In genomic region chr15:99165020-99165790, GRCh38 we compare ENCODE assay signal across 18 cellular contexts.
DNase-seq lines count a peak whose midpoint lies in the region; TF ChIP-seq lines count a peak whose summit lies in the region.
"Had no signal": no experiment of that assay in that cellular context is flagged by ENCODE, and none has a peak within 500 bp of the region (broad histone marks: within the 10 kb centered on the region; RNA-seq: fewer than 3 reads in every experiment).

No MANE protein-coding gene starts in this region.

- TF ChIP-seq CTCF in HEK293 (tag by site-specific recombination; IDR thresholded peaks at IDR 0.05) (no peak), esophagus muscularis mucosa (IDR thresholded peaks at IDR 0.05) (no peak), osteocyte (IDR thresholded peaks at IDR 0.05) (no peak), osteoblast (IDR thresholded peaks at IDR 0.05; ENCODE audit: extremely low read depth, low read depth, low read length) (no peak), progenitor cell of endocrine pancreas (IDR thresholded peaks at IDR 0.05; ENCODE audit: unreplicated experiment) (no peak)

- H3K27ac Mint-ChIP-seq in osteocyte (ENCODE audit: unreplicated experiment) (no peak overlapping the region), progenitor cell of endocrine pancreas (no peak overlapping the region)
- H3K27ac Mint-ChIP-seq: CD4-positive, alpha-beta T cell had no signal

- no peak overlapping the region for H3K4me3 ChIP-seq in HEK293 (ENCODE audit: low read depth, low read length)
- no peak overlapping the region for H3K4me3 ChIP-seq in esophagus muscularis mucosa
- H3K4me3 ChIP-seq in stomach smooth muscle (ENCODE audit: low read length in 2 of 2), result no peak overlapping the region
- H3K4me3 ChIP-seq in osteoblast (ENCODE audit: insufficient read depth, low read length), result no peak overlapping the region
- H3K4me3 ChIP-seq: BLaER1 treated with 17β-estradiol and CSF1 and Interleukin-3, amounts not matched to agents 10 nM and 100 nM; SJSA1 had no signal

- H3K4me1 Mint-ChIP-seq in osteocyte (ENCODE audit: unreplicated experiment), result peaks cover 2% of the 10 kb centered on the region
- H3K4me1 Mint-ChIP-seq in progenitor cell of endocrine pancreas (ENCODE audit: low read depth), result no peaks in the 10 kb centered on the region

- no peak overlapping the region for H3K27ac ChIP-seq in HEK293 (ENCODE audit: extremely low read depth, low read depth, low read length)
- peak overlapping the region; percentile 95 to 99 (median 98) for H3K27ac ChIP-seq in esophagus muscularis mucosa (replicated peaks in 1 of 4)
- peak overlapping the region; percentile 58 for H3K27ac ChIP-seq in stomach smooth muscle (ENCODE audit: low read length)
- no peak overlapping the region for H3K27ac ChIP-seq in osteoblast (ENCODE audit: low read depth, low read length)
- H3K27ac ChIP-seq: BLaER1 treated with 17β-estradiol and CSF1 and Interleukin-3, amounts not matched to agents 10 nM and 100 nM; SJSA1 had no signal

- peaks cover 23% of the 10 kb centered on the region for H3K36me3 Mint-ChIP-seq in osteocyte (ENCODE audit: unreplicated experiment)
- peaks cover 7% of the 10 kb centered on the region for H3K36me3 Mint-ChIP-seq in progenitor cell of endocrine pancreas (ENCODE audit: insufficient read depth)

- H3K9me3 Mint-ChIP-seq in osteocyte (ENCODE audit: unreplicated experiment) (no peaks in the 10 kb centered on the region), progenitor cell of endocrine pancreas (ENCODE audit: low read depth) (no peaks in the 10 kb centered on the region)
- H3K9me3 Mint-ChIP-seq: CD4-positive, alpha-beta T cell had no signal

- TF ChIP-seq POLR2A in esophagus muscularis mucosa (IDR thresholded peaks at IDR 0.05; ENCODE audit: low read depth), result no peak

- no peak overlapping the region for H3K9ac ChIP-seq in stomach smooth muscle (ENCODE audit: low read length in 2 of 2)
- H3K9ac ChIP-seq: BLaER1 treated with 17β-estradiol and CSF1 and Interleukin-3, amounts not matched to agents 10 nM and 100 nM had no signal

- H3K4me2 ChIP-seq in osteoblast (ENCODE audit: insufficient read depth, low read length), result no peak overlapping the region
- H3K4me2 ChIP-seq: BLaER1 treated with 17β-estradiol and CSF1 and Interleukin-3, amounts not matched to agents 10 nM and 100 nM had no signal

- H3K4me3 Mint-ChIP-seq in osteocyte (ENCODE audit: unreplicated experiment) (no peak overlapping the region), progenitor cell of endocrine pancreas (ENCODE audit: low read depth) (no peak overlapping the region)
- H3K4me3 Mint-ChIP-seq: CD4-positive, alpha-beta T cell had no signal

- POLR2A ChIA-PET in HEK293 (lab: Yijun Ruan, JAX), result interaction anchor here (0.5 kb wide), 1 partner anchor 8 kb away, joined by 6 read pairs; no protein-coding TSS in a partner anchor

- TF ChIP-seq EP300 in esophagus muscularis mucosa (IDR thresholded peaks at IDR 0.05), result no peak

- peaks cover 10 to 23% of the 10 kb centered on the region in 2 experiments; a peak in 2 of 3 replicates for H3K36me3 ChIP-seq in HEK293 (ENCODE audit: control insufficient read depth in 2 of 2, insufficient read depth in 1 of 2, low read length in 2 of 2)
- H3K36me3 ChIP-seq in esophagus muscularis mucosa, result peaks cover 0 to 31% (median 12%) of the 10 kb centered on the region in 4 donors
- peaks cover 0 to 3% of the 10 kb centered on the region in 2 donors for H3K36me3 ChIP-seq in stomach smooth muscle (ENCODE audit: control insufficient read depth in 2 of 2, insufficient read depth in 2 of 2, low read length in 2 of 2)
- no peaks in the 10 kb centered on the region for H3K36me3 ChIP-seq in osteoblast (ENCODE audit: insufficient read depth, low read length)
- H3K36me3 ChIP-seq: BLaER1 treated with 17β-estradiol and CSF1 and Interleukin-3, amounts not matched to agents 10 nM and 100 nM had no signal

- H2AFZ ChIP-seq in osteoblast (ENCODE audit: low read length), result no peak overlapping the region

- 89% methylated on average over 3 of the region's 3 CpGs for WGBS in esophagus muscularis mucosa

- intact Hi-C loops in esophagus muscularis mucosa (cut with DNase I), result no loop called here

- H3K4me1 ChIP-seq in HEK293 (ENCODE audit: control insufficient read depth, insufficient read depth, low read length) (no peaks in the 10 kb centered on the region), esophagus muscularis mucosa (peaks cover 26 to 58% (median 49%) of the 10 kb centered on the region in 4 donors), stomach smooth muscle (ENCODE audit: control insufficient read depth, insufficient read depth, low read length) (peaks cover 59% of the 10 kb centered on the region), osteoblast (ENCODE audit: insufficient read depth, low read length) (peaks cover 14% of the 10 kb centered on the region)
- H3K4me1 ChIP-seq: SJSA1 had no signal

- DNase-seq in esophagus muscularis mucosa (ENCODE audit: extremely low spot score) (peak; percentile 86), osteocyte (ENCODE audit: extremely low spot score, unreplicated experiment) (peak; percentile 79), osteoblast (ENCODE audit: insufficient read length, low spot score, missing footprints) (no peak), progenitor cell of endocrine pancreas (ENCODE audit: low spot score, unreplicated experiment) (no peak)
- no peak for DNase-seq in stimulated activated CD4-positive, alpha-beta T cell treated with anti-CD3 and anti-CD28 coated beads, Interleukin-1b, Interleukin-23, amount 100 ng/mL, for 48 hours
- DNase-seq: AML-193; CD4-positive, alpha-beta T cell; DMS53; Karpas-422; NCI-H2081; NCI-H2227 treated with DMSO at 0.1 percent for 48 hours; NCI-H69; Right ventricle myocardium superior; RPMI8226 had no signal

- H3K9me3 ChIP-seq in HEK293 (ENCODE audit: control insufficient read depth, insufficient read depth, low read depth, low read length) (no peaks in the 10 kb centered on the region), esophagus muscularis mucosa (no peaks in the 10 kb centered on the region), stomach smooth muscle (ENCODE audit: control insufficient read depth in 2 of 2, low read length in 2 of 2) (no peaks in the 10 kb centered on the region), osteoblast (ENCODE audit: low read depth, low read length) (no peaks in the 10 kb centered on the region)
- H3K9me3 ChIP-seq: BLaER1 treated with 17β-estradiol and CSF1 and Interleukin-3, amounts not matched to agents 10 nM and 100 nM; SJSA1 had no signal

- H3K79me2 ChIP-seq in osteoblast (ENCODE audit: insufficient read depth, low read length), result no peaks in the 10 kb centered on the region

- no peaks in the 10 kb centered on the region for H4K20me1 ChIP-seq in osteoblast (ENCODE audit: insufficient read depth, low read length)
- H4K20me1 ChIP-seq: BLaER1 treated with 17β-estradiol and CSF1 and Interleukin-3, amounts not matched to agents 10 nM and 100 nM had no signal

- no peaks in the 10 kb centered on the region for H3K27me3 Mint-ChIP-seq in osteocyte (ENCODE audit: unreplicated experiment)
- no peaks in the 10 kb centered on the region for H3K27me3 Mint-ChIP-seq in progenitor cell of endocrine pancreas
- H3K27me3 Mint-ChIP-seq: CD4-positive, alpha-beta T cell had no signal

- CTCF ChIA-PET in HEK293 (lab: Yijun Ruan, JAX), result interaction anchor here (0.7 kb wide), 2 partner anchors 48 to 88 kb away, joined by 3 to 5 read pairs; no protein-coding TSS in a partner anchor

- H3K27me3 ChIP-seq in esophagus muscularis mucosa (no peaks in the 10 kb centered on the region), stomach smooth muscle (ENCODE audit: control insufficient read depth in 1 of 2, insufficient read depth in 2 of 2, low read length in 2 of 2) (no peaks in the 10 kb centered on the region), osteoblast (ENCODE audit: insufficient read depth, low read length) (no peaks in the 10 kb centered on the region)
- H3K27me3 ChIP-seq: BLaER1 treated with 17β-estradiol and CSF1 and Interleukin-3, amounts not matched to agents 10 nM and 100 nM; SJSA1 had no signal

TF ChIP-seq in HEK293, 187 proteins besides CTCF, POLR2A, EP300 and RAD21:
- peak; percentile 58 for TF ChIP-seq SCRT2 (tag by site-specific recombination; IDR thresholded peaks at IDR 0.05)
- TF ChIP-seq ZNF202 (tag by site-specific recombination; IDR thresholded peaks at IDR 0.05; ENCODE audit: borderline replicate concordance), result no peak
- 0 out of 2 replicates have a peak, but pooled peaks have one; percentile 52 for TF ChIP-seq SCRT1 (tag by site-specific recombination; IDR thresholded peaks at IDR 0.05; ENCODE audit: borderline replicate concordance)
- TF ChIP-seq ZNF23 (tag by site-specific recombination; IDR thresholded peaks at IDR 0.05; ENCODE audit: borderline replicate concordance), result no peak

Comparison
In these comparisons a context has a peak if more than half of its experiments do, and no peak if none do; other contexts are left out.
1. H3K27ac ChIP-seq: peak in esophagus muscularis mucosa (4 of 4) and stomach smooth muscle (single experiment); none in HEK293 (single experiment) and osteoblast (single experiment).
2. DNase-seq: peak in esophagus muscularis mucosa (single experiment) and osteocyte (single experiment); none in osteoblast (single experiment), stimulated activated CD4-positive, alpha-beta T cell treated with anti-CD3 and anti-CD28 coated beads, Interleukin-1b, Interleukin-23, amount 100 ng/mL, for 48 hours (single experiment) and progenitor cell of endocrine pancreas (single experiment).